In genomic region chr7:22001345-22002004, GRCh38 we compare ENCODE assay signal across 9 cellular contexts. TPM values are rescaled to one million over a fixed set of nuclear protein-coding genes. Genes with fewer than 3 reads are reported as not detected.
A peak's percentile ranks its signal among the peaks of the same experiment; 100 is the strongest.
DNase-seq lines count a peak whose midpoint lies in the region; ATAC-seq and TF ChIP-seq lines count a peak whose summit lies in the region.
"Had no signal": no experiment of that assay in that cellular context is flagged by ENCODE, and none has a peak within 500 bp of the region (broad histone marks: within the 10 kb centered on the region; RNA-seq: fewer than 3 reads in every experiment).

No MANE protein-coding gene starts in this region.

- POLR2A ChIA-PET in naive thymus-derived CD8-positive, alpha-beta T cell (lab: Charles Lee), result no interaction called here

- H3K79me2 ChIP-seq in SU-DHL-6 (ENCODE audit: insufficient read depth, low read length), result no peaks in the 10 kb centered on the region

- H3K27ac Mint-ChIP-seq in naive thymus-derived CD8-positive, alpha-beta T cell, result peak overlapping the region in 1 of 10 donors; percentile 81
- no peak overlapping the region for H3K27ac Mint-ChIP-seq in T-helper 2 cell treated with Interferon-gamma antibody and Interleukin-4, amounts not matched to agents 5 μg/mL and 100 μg/mL, for 36 hours
- no peak overlapping the region for H3K27ac Mint-ChIP-seq in activated T-helper 1 cell treated with anti-CD3 and anti-CD28 coated beads, Interleukin-12 subunit alpha, Interleukin-12 subunit beta, Interleukin-2, Interleukin-4 antibody, amounts not matched to agents 30 ng/mL and 10 ng/mL and 1 ng/mL, durations not matched to agents 14 hours and 24 hours and 36 hours

- H3K4me3 ChIP-seq in SU-DHL-6 (ENCODE audit: insufficient read depth, low read length, poor library complexity, severe bottlenecking), result no peak overlapping the region

- TF ChIP-seq CTCF in SU-DHL-6 (IDR thresholded peaks at IDR 0.05; ENCODE audit: insufficient read depth, low read length, poor library complexity, severe bottlenecking), result peak; percentile 76

- ATAC-seq in GM21515 (IDR thresholded peaks at IDR 0.05; ENCODE audit: unreplicated experiment), result peak; percentile 68
- ATAC-seq in naive thymus-derived CD8-positive, alpha-beta T cell, result peak; percentile 61 to 68

- H3K4me1 Mint-ChIP-seq in naive thymus-derived CD8-positive, alpha-beta T cell, result peaks cover 0 to 5% (median 3%) of the 10 kb centered on the region in 4 donors
- H3K4me1 Mint-ChIP-seq in T-helper 2 cell treated with Interferon-gamma antibody and Interleukin-4, amounts not matched to agents 5 μg/mL and 100 μg/mL, for 36 hours (ENCODE audit: low read depth), result peaks cover 4% of the 10 kb centered on the region
- H3K4me1 Mint-ChIP-seq in activated T-helper 1 cell treated with anti-CD3 and anti-CD28 coated beads, Interleukin-12 subunit alpha, Interleukin-12 subunit beta, Interleukin-2, Interleukin-4 antibody, amounts not matched to agents 30 ng/mL and 10 ng/mL and 1 ng/mL, durations not matched to agents 14 hours and 24 hours and 36 hours (ENCODE audit: low read depth), result peaks cover 7% of the 10 kb centered on the region
- H3K4me1 Mint-ChIP-seq: central memory CD8-positive, alpha-beta T cell had no signal

- peaks cover 0 to 6% (median 0%) of the 10 kb centered on the region in 5 donors for H3K27me3 Mint-ChIP-seq in naive thymus-derived CD8-positive, alpha-beta T cell
- H3K27me3 Mint-ChIP-seq in T-helper 2 cell treated with Interferon-gamma antibody and Interleukin-4, amounts not matched to agents 5 μg/mL and 100 μg/mL, for 36 hours (ENCODE audit: low read depth), result peaks cover 16% of the 10 kb centered on the region
- peaks cover 8% of the 10 kb centered on the region for H3K27me3 Mint-ChIP-seq in activated T-helper 1 cell treated with anti-CD3 and anti-CD28 coated beads, Interleukin-12 subunit alpha, Interleukin-12 subunit beta, Interleukin-2, Interleukin-4 antibody, amounts not matched to agents 30 ng/mL and 10 ng/mL and 1 ng/mL, durations not matched to agents 14 hours and 24 hours and 36 hours (ENCODE audit: insufficient read depth)

- no peaks in the 10 kb centered on the region for H4K20me1 ChIP-seq in SU-DHL-6 (ENCODE audit: low read depth, low read length)

- H3K9ac ChIP-seq in SU-DHL-6 (ENCODE audit: low read length), result no peak overlapping the region

- no peaks in the 10 kb centered on the region for H3K36me3 Mint-ChIP-seq in naive thymus-derived CD8-positive, alpha-beta T cell
- H3K36me3 Mint-ChIP-seq in T-helper 2 cell treated with Interferon-gamma antibody and Interleukin-4, amounts not matched to agents 5 μg/mL and 100 μg/mL, for 36 hours (ENCODE audit: low read depth), result no peaks in the 10 kb centered on the region
- no peaks in the 10 kb centered on the region for H3K36me3 Mint-ChIP-seq in activated T-helper 1 cell treated with anti-CD3 and anti-CD28 coated beads, Interleukin-12 subunit alpha, Interleukin-12 subunit beta, Interleukin-2, Interleukin-4 antibody, amounts not matched to agents 30 ng/mL and 10 ng/mL and 1 ng/mL, durations not matched to agents 14 hours and 24 hours and 36 hours (ENCODE audit: low read depth)

- intact Hi-C loops in activated T-helper 1 cell treated with anti-CD3 and anti-CD28 coated beads, Interleukin-12 subunit alpha, Interleukin-12 subunit beta, Interleukin-2, Interleukin-4 antibody, amounts not matched to agents 30 ng/mL and 10 ng/mL and 1 ng/mL, durations not matched to agents 14 hours and 24 hours and 36 hours (cut with micrococcal nuclease), result loop anchor here (2.0 to 10.0 kb wide), 8 partner anchors 57 to 1223 kb away; partner anchors contain the start of genes CDCA7L, DNAH11 and SP4

- no peaks in the 10 kb centered on the region for H3K9me3 ChIP-seq in SU-DHL-6 (ENCODE audit: insufficient read depth, low read length)

- no peaks in the 10 kb centered on the region for H3K27me3 ChIP-seq in SU-DHL-6 (ENCODE audit: low read length)

- no peaks in the 10 kb centered on the region for H3K9me2 ChIP-seq in SU-DHL-6 (replicated peaks; ENCODE audit: insufficient read depth, low read length)

- peak overlapping the region; percentile 7 for H3K4me2 ChIP-seq in SU-DHL-6 (ENCODE audit: low read depth, low read length, poor library complexity, severe bottlenecking)

- no peak overlapping the region for H3K27ac ChIP-seq in SU-DHL-6 (ENCODE audit: low read depth, low read length)

- no peaks in the 10 kb centered on the region for H3K36me3 ChIP-seq in SU-DHL-6 (ENCODE audit: low read length)

- DNase-seq in EH (ENCODE audit: low read depth) (peak; percentile 87), NCI-H1105 treated with DMSO at 0.1 percent for 48 hours (lab: John Stamatoyannopoulos, UW) (peak; percentile 58), erythroblast (lab: John Stamatoyannopoulos, UW) (peak; percentile 49 to 63)
- peak in 5 of 10 donors; percentile 30 to 70 (median 61) for DNase-seq in naive thymus-derived CD8-positive, alpha-beta T cell
- no peak for DNase-seq in T-helper 2 cell treated with Interferon-gamma antibody and Interleukin-4, amounts not matched to agents 5 μg/mL and 100 μg/mL, for 36 hours (ENCODE audit: low spot score)
- DNase-seq in activated T-helper 1 cell treated with anti-CD3 and anti-CD28 coated beads, Interleukin-12 subunit alpha, Interleukin-12 subunit beta, Interleukin-2, Interleukin-4 antibody, amounts not matched to agents 30 ng/mL and 10 ng/mL and 1 ng/mL, durations not matched to agents 14 hours and 24 hours and 36 hours (ENCODE audit: low spot score), result no peak

- TF ChIP-seq POLR2A in erythroblast (IDR thresholded peaks at IDR 0.05; ENCODE audit: low read length), result no peak

- peak overlapping the region; percentile 40 for H2AFZ ChIP-seq in SU-DHL-6 (ENCODE audit: low read depth, low read length, severe bottlenecking)

- H3F3A ChIP-seq in SU-DHL-6 (ENCODE audit: insufficient read depth), result no peaks in the 10 kb centered on the region

- H3K9me3 Mint-ChIP-seq in naive thymus-derived CD8-positive, alpha-beta T cell, result no peaks in the 10 kb centered on the region
- no peaks in the 10 kb centered on the region for H3K9me3 Mint-ChIP-seq in T-helper 2 cell treated with Interferon-gamma antibody and Interleukin-4, amounts not matched to agents 5 μg/mL and 100 μg/mL, for 36 hours
- no peaks in the 10 kb centered on the region for H3K9me3 Mint-ChIP-seq in activated T-helper 1 cell treated with anti-CD3 and anti-CD28 coated beads, Interleukin-12 subunit alpha, Interleukin-12 subunit beta, Interleukin-2, Interleukin-4 antibody, amounts not matched to agents 30 ng/mL and 10 ng/mL and 1 ng/mL, durations not matched to agents 14 hours and 24 hours and 36 hours
- H3K9me3 Mint-ChIP-seq: central memory CD8-positive, alpha-beta T cell had no signal

- peak overlapping the region in 5 of 10 donors; percentile 3 to 69 (median 27) for H3K4me3 Mint-ChIP-seq in naive thymus-derived CD8-positive, alpha-beta T cell
- no peak overlapping the region for H3K4me3 Mint-ChIP-seq in T-helper 2 cell treated with Interferon-gamma antibody and Interleukin-4, amounts not matched to agents 5 μg/mL and 100 μg/mL, for 36 hours
- no peak overlapping the region for H3K4me3 Mint-ChIP-seq in activated T-helper 1 cell treated with anti-CD3 and anti-CD28 coated beads, Interleukin-12 subunit alpha, Interleukin-12 subunit beta, Interleukin-2, Interleukin-4 antibody, amounts not matched to agents 30 ng/mL and 10 ng/mL and 1 ng/mL, durations not matched to agents 14 hours and 24 hours and 36 hours
- H3K4me3 Mint-ChIP-seq: central memory CD8-positive, alpha-beta T cell had no signal

RNA-seq across cellular contexts. Expression of gene CDCA7L, which starts 55.8 kb away (rescaled TPM):
- total RNA-seq in naive thymus-derived CD8-positive, alpha-beta T cell, result 10 to 100 TPM; 42.1 to 48.7 TPM
- 10 to 100 TPM; 23.9 to 38.5 (median 37.3) TPM for polyA plus RNA-seq in naive thymus-derived CD8-positive, alpha-beta T cell
- 102 and 113 TPM in 2 replicates for total RNA-seq in activated T-helper 1 cell treated with anti-CD3 and anti-CD28 coated beads, Interleukin-12 subunit alpha, Interleukin-12 subunit beta, Interleukin-2, Interleukin-4 antibody, amounts not matched to agents 30 ng/mL and 10 ng/mL and 1 ng/mL, durations not matched to agents 14 hours and 24 hours and 36 hours

Comparison
In these comparisons a context has a peak if more than half of its experiments do, and no peak if none do; other contexts are left out.
1. DNase-seq: peak in EH (single experiment), NCI-H1105 treated with DMSO at 0.1 percent for 48 hours (single experiment) and erythroblast (2 of 2); none in T-helper 2 cell treated with Interferon-gamma antibody and Interleukin-4, amounts not matched to agents 5 μg/mL and 100 μg/mL, for 36 hours (single experiment) and activated T-helper 1 cell treated with anti-CD3 and anti-CD28 coated beads, Interleukin-12 subunit alpha, Interleukin-12 subunit beta, Interleukin-2, Interleukin-4 antibody, amounts not matched to agents 30 ng/mL and 10 ng/mL and 1 ng/mL, durations not matched to agents 14 hours and 24 hours and 36 hours (single experiment).